In genomic region chr13:34000955-34001354, GRCh38 we compare ENCODE assay signal across 19 cellular contexts.
"Had no signal": no experiment of that assay in that cellular context is flagged by ENCODE, and none has a peak within 500 bp of the region (broad histone marks: within the 10 kb centered on the region; RNA-seq: fewer than 3 reads in every experiment).

No MANE protein-coding gene starts in this region.

- H3K9me3 ChIP-seq: gastrocnemius medialis, left lung, mucosa of descending colon, neutrophil, tibial artery had no signal

- H3K4me3 ChIP-seq: cardiac muscle cell, dorsolateral prefrontal cortex, gastrocnemius medialis, left lung, mucosa of descending colon, tibial artery had no signal

- DNase-seq: activated CD4-positive, alpha-beta T cell treated with anti-CD3 and anti-CD28 coated beads, Interleukin-2, amount 10 ng/mL, durations not matched to agents 24 days and 14 days; activated CD4-positive, CD25-positive, alpha-beta regulatory T cell; activated CD8-positive, alpha-beta memory T cell treated with anti-CD3 and anti-CD28 coated beads, Interleukin-2, amount 50 U/mL, for 48 hours; activated CD8-positive, alpha-beta T cell treated with anti-CD3 and anti-CD28 coated beads, Interleukin-2, amount 10 ng/mL, durations not matched to agents 7 days and 5 days; activated gamma-delta T cell; activated T-cell treated with anti-CD3 and anti-CD28 coated beads, Interleukin-2, amount 50 U/mL, for 72 hours; dorsolateral prefrontal cortex; endodermal cell; gastrocnemius medialis; islet precursor cell; left lung; mucosa of descending colon; naive thymus-derived CD4-positive, alpha-beta T cell; tibial artery had no signal

- H3K4me1 ChIP-seq: gastrocnemius medialis, left lung, parathyroid adenoma, tibial artery had no signal

- H3K27me3 ChIP-seq: cardiac muscle cell, dorsolateral prefrontal cortex, gastrocnemius medialis, left lung, neutrophil, tibial artery had no signal

- H3K79me2 ChIP-seq: parathyroid adenoma had no signal

- H3K9ac ChIP-seq: parathyroid adenoma had no signal

- H3K27ac ChIP-seq: dorsolateral prefrontal cortex, gastrocnemius medialis, left lung, neutrophil, parathyroid adenoma, tibial artery had no signal

- H2AFZ ChIP-seq: parathyroid adenoma had no signal

- H3K36me3 ChIP-seq: cardiac muscle cell, gastrocnemius medialis, left lung, neutrophil, tibial artery had no signal

- ATAC-seq: activated CD8-positive, alpha-beta T cell treated with anti-CD3 and anti-CD28 coated beads, Interleukin-2, amount 10 ng/mL, durations not matched to agents 7 days and 5 days; activated naive CD4-positive, alpha-beta T cell treated with anti-CD3 and anti-CD28 coated beads, Interleukin-2, amount 50 U/mL, for 72 hours; activated T-cell treated with anti-CD3 and anti-CD28 coated beads, Interleukin-2, amount 50 U/mL, for 72 hours; gastrocnemius medialis; left lung; mucosa of descending colon; naive thymus-derived CD4-positive, alpha-beta T cell; stimulated activated memory B cell treated with anti-CD40 and anti-IgM and Interleukin-4, amounts not matched to agents 10 μg/mL and 1 μg/mL and 100 μg/mL, for 72 hours had no signal
